Comparison of ENCODE assay signal across 23 cellular contexts in genomic region chr17:8742828-8743227, GRCh38. TPM values are rescaled to one million over a fixed set of nuclear protein-coding genes. Genes with fewer than 3 reads are reported as not detected.
DNase-seq lines count a peak whose midpoint lies in the region; ATAC-seq, FAIRE-seq and TF ChIP-seq lines count a peak whose summit lies in the region.
"Had no signal": no experiment of that assay in that cellular context is flagged by ENCODE, and none has a peak within 500 bp of the region (broad histone marks: within the 10 kb centered on the region; RNA-seq: fewer than 3 reads in every experiment).

No MANE protein-coding gene starts in this region.

- no peak for TF ChIP-seq EP300 in HepG2 (IDR thresholded peaks at IDR 0.05; ENCODE audit: low read depth in 2 of 2, low read length in 2 of 2)
- TF ChIP-seq EP300 in HepG2 (CRISPR knock-in tag; IDR thresholded peaks at IDR 0.05; ENCODE audit: borderline replicate concordance): no peak

- no peaks in the 10 kb centered on the region for H3K9me3 Mint-ChIP-seq in effector memory CD8-positive, alpha-beta T cell
- H3K9me3 Mint-ChIP-seq in natural killer cell: no peaks in the 10 kb centered on the region
- no peaks in the 10 kb centered on the region for H3K9me3 Mint-ChIP-seq in HFFc6

- ATAC-seq in HepG2: no peak
- ATAC-seq in right lobe of liver: no peak
- ATAC-seq in effector memory CD8-positive, alpha-beta T cell (replicated peaks): no peak
- no peak for ATAC-seq in natural killer cell
- ATAC-seq in upper lobe of right lung: peak; percentile 47
- ATAC-seq in GM21528 (IDR thresholded peaks at IDR 0.05; ENCODE audit: low FRiP score, unreplicated experiment): no peak
- ATAC-seq: PC-3 had no signal

- no peaks in the 10 kb centered on the region for H3K27me3 Mint-ChIP-seq in effector memory CD8-positive, alpha-beta T cell
- H3K27me3 Mint-ChIP-seq in natural killer cell (ENCODE audit: low read depth in 2 of 2) (peaks cover 0 to 4% of the 10 kb centered on the region in 2 donors), HFFc6 (ENCODE audit: insufficient read depth) (peaks cover 14% of the 10 kb centered on the region)

- intact Hi-C loops in HepG2 (cut with micrococcal nuclease; ENCODE audit: unreplicated experiment): no loop called here
- intact Hi-C loops in right lobe of liver (cut with DNase I): loop anchor here (10.0 kb wide), 3 partner anchors 178 to 338 kb away; no protein-coding TSS in a partner anchor
- intact Hi-C loops in natural killer cell (cut with micrococcal nuclease): loop anchor here (10.0 kb wide), 2 partner anchors 158 to 358 kb away; partner anchors contain the start of gene RPL26
- intact Hi-C loops in upper lobe of right lung (cut with DNase I): loop anchor here (10.0 kb wide), 1 partner anchor 328 kb away; no protein-coding TSS in a partner anchor

- POLR2A ChIA-PET in HepG2 (lab: Yijun Ruan, JAX): no interaction called here

- BruUV-seq in HepG2 (replicated peaks; lab: Mats Ljungman, UMichigan): no TSS peak

- H3K4me1 Mint-ChIP-seq in effector memory CD8-positive, alpha-beta T cell (ENCODE audit: low read depth in 2 of 2): peaks cover 23 to 30% of the 10 kb centered on the region in 2 donors
- peaks cover 21 to 33% of the 10 kb centered on the region in 2 donors for H3K4me1 Mint-ChIP-seq in natural killer cell
- H3K4me1 Mint-ChIP-seq in HFFc6 (ENCODE audit: low read depth): no peaks in the 10 kb centered on the region

- H3K79me2 ChIP-seq in HepG2 (ENCODE audit: insufficient read depth, low read length): no peaks in the 10 kb centered on the region

- H2AFZ ChIP-seq in HepG2 (ENCODE audit: low read length): no peak overlapping the region

- H3K4me2 ChIP-seq in HepG2 (ENCODE audit: low read depth, low read length): peak overlapping the region; percentile 7; the same call in 1 of the 2 replicates

- no peak overlapping the region for H3K4me3 Mint-ChIP-seq in effector memory CD8-positive, alpha-beta T cell
- H3K4me3 Mint-ChIP-seq in natural killer cell: no peak overlapping the region
- H3K4me3 Mint-ChIP-seq in HFFc6: no peak overlapping the region

- TF ChIP-seq RAD21 in HepG2 (CRISPR knock-in tag; IDR thresholded peaks at IDR 0.05): no peak

- in situ Hi-C loops in HepG2 (cut with HindIII; ENCODE audit: extremely low pct_ligation_motif_present, low pct_unique_long_range_greater_than_20kb) (loop anchor here (10.0 kb wide), 2 partner anchors 168 to 338 kb away; no protein-coding TSS in a partner anchor), GM13976 (cut with MboI; ENCODE audit: low sequenced_read_pairs, unreplicated experiment) (loop anchor here (10.0 kb wide), 1 partner anchor 328 kb away; no protein-coding TSS in a partner anchor)

- FAIRE-seq in HepG2 (lab: Jason Lieb, UNC): no peak
- FAIRE-seq: A204.1, D721Med, GM12891, GM18507, H54 had no signal

- TF ChIP-seq POLR2A in HepG2 (IDR thresholded peaks at IDR 0.05; ENCODE audit: insufficient read depth in 1 of 2, low read depth in 2 of 2, low read length in 2 of 2) (no peak), right lobe of liver (IDR thresholded peaks at IDR 0.05) (no peak)

- H3K27ac ChIP-seq in HepG2 (ENCODE audit: extremely low read length, insufficient read depth, low read length): no peak overlapping the region
- no peak overlapping the region for H3K27ac ChIP-seq in right lobe of liver
- H3K27ac ChIP-seq in upper lobe of right lung: no peak overlapping the region
- H3K27ac ChIP-seq: BLaER1 treated with 17β-estradiol and CSF1 and Interleukin-3, amounts not matched to agents 10 nM and 100 nM had no signal

- no peaks in the 10 kb centered on the region for H4K20me1 ChIP-seq in HepG2 (ENCODE audit: insufficient read depth, low read length)
- H4K20me1 ChIP-seq: BLaER1 treated with 17β-estradiol and CSF1 and Interleukin-3, amounts not matched to agents 10 nM and 100 nM had no signal

- 0 out of 2 replicates have a peak, but pooled peaks cover 6% of the 10 kb centered on the region for H3K4me1 ChIP-seq in HepG2 (ENCODE audit: insufficient read depth, low read length)
- peaks cover 0 to 3% (median 0%) of the 10 kb centered on the region in 4 donors for H3K4me1 ChIP-seq in right lobe of liver
- H3K4me1 ChIP-seq in upper lobe of right lung: peaks cover 4% of the 10 kb centered on the region

- H3K27me3 ChIP-seq in HepG2 (ENCODE audit: control insufficient read depth in 1 of 2, insufficient read depth in 2 of 2, low read length in 2 of 2): peaks cover 1 to 24% of the 10 kb centered on the region in 2 experiments
- H3K27me3 ChIP-seq in right lobe of liver: no peaks in the 10 kb centered on the region
- H3K27me3 ChIP-seq in upper lobe of right lung: peaks cover 3% of the 10 kb centered on the region

- H3K36me3 ChIP-seq in HepG2 (replicated peaks in 1 of 2; ENCODE audit: control insufficient read depth in 1 of 2, insufficient read depth in 2 of 2, low read length in 2 of 2): no peaks in the 10 kb centered on the region
- no peaks in the 10 kb centered on the region for H3K36me3 ChIP-seq in right lobe of liver
- no peaks in the 10 kb centered on the region for H3K36me3 ChIP-seq in upper lobe of right lung
- H3K36me3 ChIP-seq: BLaER1 treated with 17β-estradiol and CSF1 and Interleukin-3, amounts not matched to agents 10 nM and 100 nM had no signal

- H3K9me3 ChIP-seq in HepG2 (ENCODE audit: low read length) (no peaks in the 10 kb centered on the region), right lobe of liver (no peaks in the 10 kb centered on the region), upper lobe of right lung (no peaks in the 10 kb centered on the region)

- TF ChIP-seq CTCF in HepG2 (CRISPR knock-in tag; IDR thresholded peaks at IDR 0.05) (no peak), right lobe of liver (IDR thresholded peaks at IDR 0.05) (no peak), natural killer cell (IDR thresholded peaks at IDR 0.05) (no peak), upper lobe of right lung (IDR thresholded peaks at IDR 0.05) (no peak), GM13976 (IDR thresholded peaks at IDR 0.05; ENCODE audit: borderline replicate concordance, control extremely low read depth, extremely low read depth, insufficient read depth, missing control alignments) (no peak), HFFc6 (IDR thresholded peaks at IDR 0.05) (no peak)

- peak overlapping the region; percentile 91 to 97 for H3K27ac Mint-ChIP-seq in effector memory CD8-positive, alpha-beta T cell
- peak overlapping the region; percentile 51 to 91 for H3K27ac Mint-ChIP-seq in natural killer cell
- no peak overlapping the region for H3K27ac Mint-ChIP-seq in HFFc6

- peaks cover 16% of the 10 kb centered on the region for H3K36me3 Mint-ChIP-seq in effector memory CD8-positive, alpha-beta T cell (ENCODE audit: insufficient read depth)
- H3K36me3 Mint-ChIP-seq in natural killer cell (no peaks in the 10 kb centered on the region), HFFc6 (ENCODE audit: low read depth) (no peaks in the 10 kb centered on the region)

- CTCF ChIA-PET in HepG2 (lab: Yijun Ruan, JAX; ENCODE audit: low intra/inter-chr PET ratio, low total read pairs): no interaction called here

- H3K4me3 ChIP-seq in HepG2 (replicated peaks in 1 of 3; ENCODE audit: insufficient read depth in 1 of 3, low read depth in 2 of 3, low read length in 3 of 3): no peak overlapping the region
- H3K4me3 ChIP-seq in right lobe of liver: no peak overlapping the region
- H3K4me3 ChIP-seq in upper lobe of right lung: no peak overlapping the region
- H3K4me3 ChIP-seq: BLaER1 treated with 17β-estradiol and CSF1 and Interleukin-3, amounts not matched to agents 10 nM and 100 nM had no signal

- 24% methylated on average over 3 of the region's 8 CpGs for WGBS in HepG2 (ENCODE audit: low lambda C conversion rate)
- 82% methylated on average over 5 of the region's 8 CpGs for WGBS in right lobe of liver (ENCODE audit: insufficient coverage, low coverage, low lambda C conversion rate, missing lambda C conversion rate)

- no peak for DNase-seq in HepG2 (ENCODE audit: low spot score)
- no peak for DNase-seq in right lobe of liver
- no peak for DNase-seq in effector memory CD8-positive, alpha-beta T cell
- no peak for DNase-seq in natural killer cell
- DNase-seq in upper lobe of right lung: no peak
- DNase-seq in GM13976 (ENCODE audit: low spot score): no peak
- no peak for DNase-seq in HFFc6
- DNase-seq: NCI-H1048, NCI-H1436, NCI-H1930, NCI-H526, PC-3, RPMI8226, SIG-M5 had no signal

- H3K9ac ChIP-seq in HepG2 (ENCODE audit: insufficient read depth, low read depth, low read length): no peak overlapping the region
- H3K9ac ChIP-seq: BLaER1 treated with 17β-estradiol and CSF1 and Interleukin-3, amounts not matched to agents 10 nM and 100 nM had no signal

RNA-seq across cellular contexts. Expression of gene CCDC42, which starts 1.8 kb away (rescaled TPM):
- total RNA-seq in HepG2 (2016; rRNA removed; fragmentation: Illumina TruSeq; extraction: Trizol): not detected in 2 replicates
- not detected in 2 replicates for total RNA-seq in HepG2 (2016; cell fraction: cytosol; rRNA removed; fragmentation: Illumina TruSeq; extraction: Trizol; ENCODE audit: low read depth)
- total RNA-seq in HepG2 (2016; cell fraction: insoluble cytoplasmic fraction; rRNA removed; fragmentation: Illumina TruSeq; extraction: Trizol): not detected in 2 replicates
- not detected in 2 replicates for total RNA-seq in HepG2 (2016; cell fraction: membrane; rRNA removed; fragmentation: Illumina TruSeq; extraction: Trizol)
- not detected in 2 replicates for total RNA-seq in HepG2 (2016; cell fraction: nucleus; rRNA removed; fragmentation: Illumina TruSeq; extraction: Trizol)
- not detected in 2 replicates for polyA plus RNA-seq in HepG2 (2011; rRNA removed)
- polyA plus RNA-seq in HepG2 (2011; cell fraction: cytosol; rRNA removed): not detected in 2 replicates
- polyA plus RNA-seq in HepG2 (2011; cell fraction: nucleus; rRNA removed): not detected in 2 replicates
- not detected in 2 replicates for polyA plus RNA-seq in HepG2 (2012)
- polyA plus RNA-seq in HepG2 (2016; cell fraction: cytosol; fragmentation: Illumina TruSeq; extraction: Trizol; ENCODE audit: low read depth): not detected in 2 replicates
- not detected in 2 replicates for polyA plus RNA-seq in HepG2 (2016; cell fraction: insoluble cytoplasmic fraction; fragmentation: Illumina TruSeq; extraction: Trizol; ENCODE audit: low read depth)
- polyA plus RNA-seq in HepG2 (2016; cell fraction: membrane; fragmentation: Illumina TruSeq; extraction: Trizol; ENCODE audit: low read depth): not detected in 2 replicates
- polyA plus RNA-seq in HepG2 (2016; cell fraction: nucleus; fragmentation: Illumina TruSeq; extraction: Trizol; ENCODE audit: insufficient read depth, low read depth): not detected in 2 replicates
- not detected in 2 replicates for polyA minus RNA-seq in HepG2 (2011; rRNA and poly(A)+ RNA removed; ENCODE audit: low replicate concordance)
- not detected in 2 replicates for polyA minus RNA-seq in HepG2 (2011; cell fraction: cytosol; rRNA and poly(A)+ RNA removed)
- polyA minus RNA-seq in HepG2 (2011; cell fraction: nucleus; rRNA and poly(A)+ RNA removed): not detected in 2 replicates
- not detected for total RNA-seq in right lobe of liver
- total RNA-seq in natural killer cell: under 1 TPM in 2 of 3 donors, not detected in 1; 0.27 to 0.75 TPM
- total RNA-seq in upper lobe of right lung: not detected
- not detected for total RNA-seq in HFFc6 (2021; fragmentation: NEBNext Ultra II Directional; extraction: Animal tissue kit (Norgen Biotek cat#: 25700))
- total RNA-seq: HT-29, M059J, PC-3 had no signal

RNA-seq across cellular contexts. Expression of gene SPDYE4, which starts 15.5 kb away (rescaled TPM):
- total RNA-seq in HepG2 (2016; rRNA removed; fragmentation: Illumina TruSeq; extraction: Trizol) (not detected in 2 replicates), right lobe of liver (not detected), natural killer cell (not detected), upper lobe of right lung (not detected)
- not detected in 2 replicates for total RNA-seq in HepG2 (2016; cell fraction: cytosol; rRNA removed; fragmentation: Illumina TruSeq; extraction: Trizol; ENCODE audit: low read depth)
- not detected in 2 replicates for total RNA-seq in HepG2 (2016; cell fraction: insoluble cytoplasmic fraction; rRNA removed; fragmentation: Illumina TruSeq; extraction: Trizol)
- not detected in 2 replicates for total RNA-seq in HepG2 (2016; cell fraction: membrane; rRNA removed; fragmentation: Illumina TruSeq; extraction: Trizol)
- not detected in 2 replicates for total RNA-seq in HepG2 (2016; cell fraction: nucleus; rRNA removed; fragmentation: Illumina TruSeq; extraction: Trizol)
- not detected in 2 replicates for polyA plus RNA-seq in HepG2 (2011; rRNA removed)
- not detected in 2 replicates for polyA plus RNA-seq in HepG2 (2011; cell fraction: cytosol; rRNA removed)
- polyA plus RNA-seq in HepG2 (2011; cell fraction: nucleus; rRNA removed): not detected in 2 replicates
- polyA plus RNA-seq in HepG2 (2012): not detected in 2 replicates
- polyA plus RNA-seq in HepG2 (2016; cell fraction: cytosol; fragmentation: Illumina TruSeq; extraction: Trizol; ENCODE audit: low read depth): not detected in 2 replicates
- not detected in 2 replicates for polyA plus RNA-seq in HepG2 (2016; cell fraction: insoluble cytoplasmic fraction; fragmentation: Illumina TruSeq; extraction: Trizol; ENCODE audit: low read depth)
- polyA plus RNA-seq in HepG2 (2016; cell fraction: membrane; fragmentation: Illumina TruSeq; extraction: Trizol; ENCODE audit: low read depth): not detected in 2 replicates
- polyA plus RNA-seq in HepG2 (2016; cell fraction: nucleus; fragmentation: Illumina TruSeq; extraction: Trizol; ENCODE audit: insufficient read depth, low read depth): not detected in 2 replicates
- polyA minus RNA-seq in HepG2 (2011; rRNA and poly(A)+ RNA removed; ENCODE audit: low replicate concordance): not detected in 2 replicates
- polyA minus RNA-seq in HepG2 (2011; cell fraction: cytosol; rRNA and poly(A)+ RNA removed): not detected in 2 replicates
- not detected in 2 replicates for polyA minus RNA-seq in HepG2 (2011; cell fraction: nucleus; rRNA and poly(A)+ RNA removed)
- total RNA-seq in HFFc6 (2021; fragmentation: NEBNext Ultra II Directional; extraction: Animal tissue kit (Norgen Biotek cat#: 25700)): not detected
- total RNA-seq: HT-29, M059J, PC-3 had no signal

RNA-seq across cellular contexts. Expression of gene MFSD6L, which starts 56.3 kb away (rescaled TPM):
- total RNA-seq in HepG2 (2016; rRNA removed; fragmentation: Illumina TruSeq; extraction: Trizol) (not detected in 2 replicates), right lobe of liver (not detected), natural killer cell (under 1 TPM in 2 of 3 donors, not detected in 1; 0.12 to 0.90 TPM), upper lobe of right lung (0.41 TPM)
- total RNA-seq in HepG2 (2016; cell fraction: cytosol; rRNA removed; fragmentation: Illumina TruSeq; extraction: Trizol; ENCODE audit: low read depth): not detected in 2 replicates
- not detected in 2 replicates for total RNA-seq in HepG2 (2016; cell fraction: insoluble cytoplasmic fraction; rRNA removed; fragmentation: Illumina TruSeq; extraction: Trizol)
- total RNA-seq in HepG2 (2016; cell fraction: membrane; rRNA removed; fragmentation: Illumina TruSeq; extraction: Trizol): not detected in 2 replicates
- not detected in 2 replicates for total RNA-seq in HepG2 (2016; cell fraction: nucleus; rRNA removed; fragmentation: Illumina TruSeq; extraction: Trizol)
- polyA plus RNA-seq in HepG2 (2011; rRNA removed): not detected in 2 replicates
- not detected in 2 replicates for polyA plus RNA-seq in HepG2 (2011; cell fraction: cytosol; rRNA removed)
- not detected in 2 replicates for polyA plus RNA-seq in HepG2 (2011; cell fraction: nucleus; rRNA removed)
- not detected in 2 replicates for polyA plus RNA-seq in HepG2 (2012)
- polyA plus RNA-seq in HepG2 (2016; cell fraction: cytosol; fragmentation: Illumina TruSeq; extraction: Trizol; ENCODE audit: low read depth): not detected in 2 replicates
- not detected in 2 replicates for polyA plus RNA-seq in HepG2 (2016; cell fraction: insoluble cytoplasmic fraction; fragmentation: Illumina TruSeq; extraction: Trizol; ENCODE audit: low read depth)
- not detected in 2 replicates for polyA plus RNA-seq in HepG2 (2016; cell fraction: membrane; fragmentation: Illumina TruSeq; extraction: Trizol; ENCODE audit: low read depth)
- polyA plus RNA-seq in HepG2 (2016; cell fraction: nucleus; fragmentation: Illumina TruSeq; extraction: Trizol; ENCODE audit: insufficient read depth, low read depth): not detected in 2 replicates
- not detected in 2 replicates for polyA minus RNA-seq in HepG2 (2011; rRNA and poly(A)+ RNA removed; ENCODE audit: low replicate concordance)
- polyA minus RNA-seq in HepG2 (2011; cell fraction: cytosol; rRNA and poly(A)+ RNA removed): not detected in 2 replicates
- polyA minus RNA-seq in HepG2 (2011; cell fraction: nucleus; rRNA and poly(A)+ RNA removed): not detected in 2 replicates
- total RNA-seq in HFFc6 (2021; fragmentation: NEBNext Ultra II Directional; extraction: Animal tissue kit (Norgen Biotek cat#: 25700)): not detected
- total RNA-seq: HT-29, M059J had no signal
